Comparison of ENCODE assay signal across 16 cellular contexts in genomic region chr16:1673424-1674151, GRCh38. TPM values are rescaled to one million over a fixed set of nuclear protein-coding genes. Genes with fewer than 3 reads are reported as not detected.
DNase-seq lines count a peak whose midpoint lies in the region; ATAC-seq, FAIRE-seq and TF ChIP-seq lines count a peak whose summit lies in the region.
"Had no signal": no experiment of that assay in that cellular context is flagged by ENCODE, and none has a peak within 500 bp of the region (broad histone marks: within the 10 kb centered on the region; RNA-seq: fewer than 3 reads in every experiment).

No MANE protein-coding gene starts in this region.

- H3K9me3 ChIP-seq in astrocyte (ENCODE audit: insufficient read depth, low read depth, low read length): no peaks in the 10 kb centered on the region
- no peaks in the 10 kb centered on the region for H3K9me3 ChIP-seq in gastrocnemius medialis
- H3K9me3 ChIP-seq in breast epithelium: no peaks in the 10 kb centered on the region
- H3K9me3 ChIP-seq: HAP-1 had no signal

- no peaks in the 10 kb centered on the region for H4K20me1 ChIP-seq in astrocyte (ENCODE audit: insufficient read depth, low read length)

- H3K9me3 Mint-ChIP-seq in astrocyte (ENCODE audit: unreplicated experiment): no peaks in the 10 kb centered on the region
- H3K9me3 Mint-ChIP-seq in stimulated activated naive B cell treated with anti-CD40 and anti-IgM and Interleukin-4, amounts not matched to agents 10 μg/mL and 1 μg/mL and 100 μg/mL, for 72 hours: no peaks in the 10 kb centered on the region
- H3K9me3 Mint-ChIP-seq: CD4-positive, alpha-beta T cell had no signal

- TF ChIP-seq POLR2A in gastrocnemius medialis (IDR thresholded peaks at IDR 0.05): no peak
- no peak for TF ChIP-seq POLR2A in breast epithelium (IDR thresholded peaks at IDR 0.05)

- H3K79me2 ChIP-seq in astrocyte (ENCODE audit: insufficient read depth, low read length): peaks cover 4% of the 10 kb centered on the region

- H2AFZ ChIP-seq in astrocyte (ENCODE audit: low read depth, low read length): no peak overlapping the region

- FAIRE-seq in HTR-8/SVneo (lab: Jason Lieb, UNC) (peak; percentile 42), astrocyte (lab: Jason Lieb, UNC) (no peak)
- FAIRE-seq: A204.1, GM12878, GM19239 had no signal

- no peak overlapping the region for H3K27ac ChIP-seq in astrocyte (ENCODE audit: low read depth, low read length)
- no peak overlapping the region for H3K27ac ChIP-seq in gastrocnemius medialis
- H3K27ac ChIP-seq in breast epithelium: no peak overlapping the region

- H3K4me3 ChIP-seq in astrocyte (ENCODE audit: insufficient read depth, low read depth, low read length): no peak overlapping the region
- no peak overlapping the region for H3K4me3 ChIP-seq in gastrocnemius medialis
- H3K4me3 ChIP-seq in breast epithelium: no peak overlapping the region
- H3K4me3 ChIP-seq: GM12878, HAP-1 had no signal

- DNase-seq in HTR-8/SVneo (ENCODE audit: insufficient read length, low spot score): no peak
- DNase-seq in astrocyte (ENCODE audit: low read depth): no peak
- DNase-seq in islet precursor cell: peak; percentile 51
- DNase-seq in stimulated activated naive B cell treated with anti-CD40 and anti-IgM and Interleukin-4, amounts not matched to agents 10 μg/mL and 1 μg/mL and 100 μg/mL, for 72 hours: no peak
- DNase-seq in NCI-H1417 treated with DMSO at 0.1 percent for 48 hours (lab: John Stamatoyannopoulos, UW): no peak
- DNase-seq in gastrocnemius medialis: no peak
- DNase-seq in breast epithelium (ENCODE audit: low spot score in 2 of 2): no peak
- DNase-seq: C1 segment of cervical spinal cord; CD4-positive, alpha-beta T cell; DMS79; GOT3 had no signal

- in situ Hi-C loops in gastrocnemius medialis (cut with MboI; ENCODE audit: low sequenced_read_pairs in 4 of 4): no loop called here

- no peaks in the 10 kb centered on the region for H3K27me3 Mint-ChIP-seq in astrocyte (ENCODE audit: low read depth, unreplicated experiment)
- H3K27me3 Mint-ChIP-seq in stimulated activated naive B cell treated with anti-CD40 and anti-IgM and Interleukin-4, amounts not matched to agents 10 μg/mL and 1 μg/mL and 100 μg/mL, for 72 hours: no peaks in the 10 kb centered on the region
- H3K27me3 Mint-ChIP-seq: B cell; CD4-positive, alpha-beta T cell had no signal

- H3K9ac ChIP-seq in astrocyte (ENCODE audit: low read length): no peak overlapping the region

- no peak overlapping the region for H3K4me2 ChIP-seq in astrocyte (ENCODE audit: low read length)

- H3K27ac Mint-ChIP-seq in astrocyte (ENCODE audit: unreplicated experiment): peak overlapping the region; percentile 83
- H3K27ac Mint-ChIP-seq in stimulated activated naive B cell treated with anti-CD40 and anti-IgM and Interleukin-4, amounts not matched to agents 10 μg/mL and 1 μg/mL and 100 μg/mL, for 72 hours: peak overlapping the region; percentile 2
- H3K27ac Mint-ChIP-seq: B cell; CD4-positive, alpha-beta T cell had no signal

- TF ChIP-seq CTCF in astrocyte (IDR thresholded peaks at IDR 0.05; ENCODE audit: insufficient read depth, low read depth, low read length) (no peak), gastrocnemius medialis (IDR thresholded peaks at IDR 0.05 in 4 of 5, conservative IDR thresholded peaks at IDR 0.05 in 1 of 5) (no peak), breast epithelium (IDR thresholded peaks at IDR 0.05) (no peak)

- no peaks in the 10 kb centered on the region for H3K27me3 ChIP-seq in astrocyte (ENCODE audit: insufficient read depth, low read length)
- H3K27me3 ChIP-seq in gastrocnemius medialis: no peaks in the 10 kb centered on the region
- H3K27me3 ChIP-seq in breast epithelium: no peaks in the 10 kb centered on the region

- peaks cover 39% of the 10 kb centered on the region for H3K36me3 Mint-ChIP-seq in astrocyte (ENCODE audit: low read depth, unreplicated experiment)
- peaks cover 59 to 62% of the 10 kb centered on the region in 2 donors for H3K36me3 Mint-ChIP-seq in stimulated activated naive B cell treated with anti-CD40 and anti-IgM and Interleukin-4, amounts not matched to agents 10 μg/mL and 1 μg/mL and 100 μg/mL, for 72 hours

- peaks cover 15% of the 10 kb centered on the region for H3K36me3 ChIP-seq in astrocyte (ENCODE audit: insufficient read depth, low read length)
- H3K36me3 ChIP-seq in gastrocnemius medialis: peaks cover 0 to 69% of the 10 kb centered on the region in 2 donors
- H3K36me3 ChIP-seq in breast epithelium: peaks cover 14% of the 10 kb centered on the region

- H3K4me3 Mint-ChIP-seq in astrocyte (ENCODE audit: unreplicated experiment): no peak overlapping the region
- no peak overlapping the region for H3K4me3 Mint-ChIP-seq in stimulated activated naive B cell treated with anti-CD40 and anti-IgM and Interleukin-4, amounts not matched to agents 10 μg/mL and 1 μg/mL and 100 μg/mL, for 72 hours
- H3K4me3 Mint-ChIP-seq: B cell; CD4-positive, alpha-beta T cell had no signal

- intact Hi-C loops in gastrocnemius medialis (cut with DNase I; ENCODE audit: low total_unique reads): no loop called here
- intact Hi-C loops in breast epithelium (cut with DNase I; ENCODE audit: low total_unique reads): loop anchor here (2.0 kb wide), 1 partner anchor 75 kb away; no protein-coding TSS in a partner anchor

- ATAC-seq in stimulated activated naive B cell treated with anti-CD40 and anti-IgM and Interleukin-4, amounts not matched to agents 10 μg/mL and 1 μg/mL and 100 μg/mL, for 72 hours (replicated peaks): no peak
- ATAC-seq in gastrocnemius medialis: no peak
- ATAC-seq: GM12878 had no signal

- H3K4me1 ChIP-seq in astrocyte (ENCODE audit: insufficient read depth, low read length): peaks cover 19% of the 10 kb centered on the region
- H3K4me1 ChIP-seq in gastrocnemius medialis: peaks cover 0 to 4% of the 10 kb centered on the region in 2 donors
- H3K4me1 ChIP-seq in breast epithelium: no peaks in the 10 kb centered on the region

- peaks cover 14% of the 10 kb centered on the region for H3K4me1 Mint-ChIP-seq in astrocyte (ENCODE audit: low read depth, unreplicated experiment)
- H3K4me1 Mint-ChIP-seq in stimulated activated naive B cell treated with anti-CD40 and anti-IgM and Interleukin-4, amounts not matched to agents 10 μg/mL and 1 μg/mL and 100 μg/mL, for 72 hours: peaks cover 3 to 10% of the 10 kb centered on the region in 2 donors

RNA-seq across cellular contexts. Expression of gene JPT2, which starts 4.5 kb away (rescaled TPM):
- total RNA-seq in astrocyte (122 and 143 TPM in 2 replicates), gastrocnemius medialis (10 to 100 TPM in 3 of 4 donors, 1 to 10 TPM in 1; 8.7 to 28.2 (median 15.9) TPM), breast epithelium (10 to 100 TPM; 19.2 to 44.2 (median 36.0) TPM)

RNA-seq across cellular contexts. Expression of gene MAPK8IP3, which starts 32.4 kb away (rescaled TPM):
- total RNA-seq in astrocyte (85.5 and 92.4 TPM in 2 replicates), gastrocnemius medialis (10 to 100 TPM in 3 of 4 donors, 1 to 10 TPM in 1; 6.5 to 22.6 (median 13.9) TPM), breast epithelium (10 to 100 TPM; 41.1 to 82.6 (median 71.6) TPM)
